Comparison of ENCODE assay signal across 1 cellular context in the genomic region with DNA sequence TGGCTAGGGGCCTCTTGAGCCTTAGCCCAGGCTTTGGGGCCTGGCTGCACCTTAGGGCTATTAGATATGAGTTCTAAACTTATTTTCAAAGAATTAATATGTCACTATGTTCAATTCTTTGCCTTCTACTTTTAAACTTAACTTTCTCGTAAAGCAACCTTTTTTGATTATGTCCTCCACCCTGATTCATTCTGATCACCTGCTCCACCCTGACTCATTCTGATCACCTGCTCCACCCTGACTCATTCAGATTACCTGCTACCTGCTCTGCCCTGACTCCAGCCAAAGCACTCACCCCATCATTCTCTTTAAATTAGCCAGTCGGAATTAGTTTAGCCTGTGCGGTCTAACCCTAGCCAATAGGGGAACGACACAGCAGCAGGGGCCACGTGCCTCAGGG.
A peak's percentile ranks its signal among the peaks of the same experiment; 100 is the strongest.
TF ChIP-seq lines count a peak whose summit lies in the region.

No MANE protein-coding gene starts in this region.

TF ChIP-seq in HCT116, 20 proteins besides CTCF, POLR2A, EP300 and RAD21:
- TF ChIP-seq JUND (IDR thresholded peaks at IDR 0.05), result peak; percentile 67; the same call in 1 of the 2 replicates
- peak; percentile 59; the same call in 1 of the 2 replicates for TF ChIP-seq FOSL1 (IDR thresholded peaks at IDR 0.05; ENCODE audit: low read depth)
